In genomic region chr4:74475100-74475437, GRCh38 we compare ENCODE assay signal across 2 cellular contexts. TPM values are rescaled to one million over a fixed set of nuclear protein-coding genes. Genes with fewer than 3 reads are reported as not detected.
"Had no signal": no experiment of that assay in that cellular context is flagged by ENCODE, and none has a peak within 500 bp of the region (broad histone marks: within the 10 kb centered on the region; RNA-seq: fewer than 3 reads in every experiment).

No MANE protein-coding gene starts in this region.

RNA-seq across cellular contexts. Expression of gene AREG, which starts 30.1 kb away (rescaled TPM):
- total RNA-seq: fibroblast of villous mesenchyme had no signal
- polyA plus RNA-seq: neural cell had no signal
